Comparison of ENCODE assay signal across 1 cellular context in the genomic region with DNA sequence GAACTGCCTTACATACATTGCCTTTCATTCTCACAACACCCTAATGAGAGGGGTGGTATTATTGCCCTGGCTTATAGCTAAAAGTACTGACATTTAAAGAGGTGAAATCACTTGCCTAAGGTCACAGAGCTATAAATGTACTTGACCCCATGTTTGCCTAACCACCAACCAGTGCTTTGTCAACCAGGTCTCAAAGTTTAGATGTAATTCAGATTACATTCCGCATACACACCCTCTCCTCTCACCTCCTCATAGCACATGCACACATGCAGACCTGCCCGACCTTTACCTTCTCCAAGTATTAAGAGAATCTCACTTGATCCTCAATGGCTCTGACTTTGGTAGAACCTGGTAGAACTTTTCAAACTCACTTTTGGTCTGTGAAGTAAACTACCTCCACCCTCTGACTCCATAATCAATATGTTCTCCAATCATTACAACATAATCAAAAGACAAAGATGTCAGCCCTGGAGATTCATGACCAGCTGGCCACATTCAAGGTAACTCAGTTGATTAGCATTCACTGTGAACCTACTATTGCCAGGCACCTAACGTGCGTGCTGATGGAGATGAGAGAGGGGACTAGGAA.
A peak's percentile ranks its signal among the peaks of the same experiment; 100 is the strongest.
TF ChIP-seq lines count a peak whose summit lies in the region.

No MANE protein-coding gene starts in this region.

TF ChIP-seq in HepG2, 621 proteins besides CTCF, POLR2A, EP300 and RAD21 (continues in another document):
- TF ChIP-seq, protein P1, sequence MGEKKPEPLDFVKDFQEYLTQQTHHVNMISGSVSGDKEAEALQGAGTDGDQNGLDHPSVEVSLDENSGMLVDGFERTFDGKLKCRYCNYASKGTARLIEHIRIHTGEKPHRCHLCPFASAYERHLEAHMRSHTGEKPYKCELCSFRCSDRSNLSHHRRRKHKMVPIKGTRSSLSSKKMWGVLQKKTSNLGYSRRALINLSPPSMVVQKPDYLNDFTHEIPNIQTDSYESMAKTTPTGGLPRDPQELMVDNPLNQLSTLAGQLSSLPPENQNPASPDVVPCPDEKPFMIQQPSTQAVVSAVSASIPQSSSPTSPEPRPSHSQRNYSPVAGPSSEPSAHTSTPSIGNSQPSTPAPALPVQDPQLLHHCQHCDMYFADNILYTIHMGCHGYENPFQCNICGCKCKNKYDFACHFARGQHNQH (CRISPR knock-in tag; IDR thresholded peaks at IDR 0.05): no peak
- TF ChIP-seq, protein P2, sequence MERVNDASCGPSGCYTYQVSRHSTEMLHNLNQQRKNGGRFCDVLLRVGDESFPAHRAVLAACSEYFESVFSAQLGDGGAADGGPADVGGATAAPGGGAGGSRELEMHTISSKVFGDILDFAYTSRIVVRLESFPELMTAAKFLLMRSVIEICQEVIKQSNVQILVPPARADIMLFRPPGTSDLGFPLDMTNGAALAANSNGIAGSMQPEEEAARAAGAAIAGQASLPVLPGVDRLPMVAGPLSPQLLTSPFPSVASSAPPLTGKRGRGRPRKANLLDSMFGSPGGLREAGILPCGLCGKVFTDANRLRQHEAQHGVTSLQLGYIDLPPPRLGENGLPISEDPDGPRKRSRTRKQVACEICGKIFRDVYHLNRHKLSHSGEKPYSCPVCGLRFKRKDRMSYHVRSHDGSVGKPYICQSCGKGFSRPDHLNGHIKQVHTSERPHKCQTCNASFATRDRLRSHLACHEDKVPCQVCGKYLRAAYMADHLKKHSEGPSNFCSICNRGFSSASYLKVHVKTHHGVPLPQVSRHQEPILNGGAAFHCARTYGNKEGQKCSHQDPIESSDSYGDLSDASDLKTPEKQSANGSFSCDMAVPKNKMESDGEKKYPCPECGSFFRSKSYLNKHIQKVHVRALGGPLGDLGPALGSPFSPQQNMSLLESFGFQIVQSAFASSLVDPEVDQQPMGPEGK (CRISPR knock-in tag; IDR thresholded peaks at IDR 0.05): 0 out of 2 replicates have a peak, but pooled peaks have one; percentile 34
- peak; percentile 79 for TF ChIP-seq RARA (CRISPR knock-in tag; IDR thresholded peaks at IDR 0.05)
- TF ChIP-seq RXRA (CRISPR knock-in tag; IDR thresholded peaks at IDR 0.05): peak; percentile 28; the same call in 1 of the 2 replicates
- TF ChIP-seq, protein P3, sequence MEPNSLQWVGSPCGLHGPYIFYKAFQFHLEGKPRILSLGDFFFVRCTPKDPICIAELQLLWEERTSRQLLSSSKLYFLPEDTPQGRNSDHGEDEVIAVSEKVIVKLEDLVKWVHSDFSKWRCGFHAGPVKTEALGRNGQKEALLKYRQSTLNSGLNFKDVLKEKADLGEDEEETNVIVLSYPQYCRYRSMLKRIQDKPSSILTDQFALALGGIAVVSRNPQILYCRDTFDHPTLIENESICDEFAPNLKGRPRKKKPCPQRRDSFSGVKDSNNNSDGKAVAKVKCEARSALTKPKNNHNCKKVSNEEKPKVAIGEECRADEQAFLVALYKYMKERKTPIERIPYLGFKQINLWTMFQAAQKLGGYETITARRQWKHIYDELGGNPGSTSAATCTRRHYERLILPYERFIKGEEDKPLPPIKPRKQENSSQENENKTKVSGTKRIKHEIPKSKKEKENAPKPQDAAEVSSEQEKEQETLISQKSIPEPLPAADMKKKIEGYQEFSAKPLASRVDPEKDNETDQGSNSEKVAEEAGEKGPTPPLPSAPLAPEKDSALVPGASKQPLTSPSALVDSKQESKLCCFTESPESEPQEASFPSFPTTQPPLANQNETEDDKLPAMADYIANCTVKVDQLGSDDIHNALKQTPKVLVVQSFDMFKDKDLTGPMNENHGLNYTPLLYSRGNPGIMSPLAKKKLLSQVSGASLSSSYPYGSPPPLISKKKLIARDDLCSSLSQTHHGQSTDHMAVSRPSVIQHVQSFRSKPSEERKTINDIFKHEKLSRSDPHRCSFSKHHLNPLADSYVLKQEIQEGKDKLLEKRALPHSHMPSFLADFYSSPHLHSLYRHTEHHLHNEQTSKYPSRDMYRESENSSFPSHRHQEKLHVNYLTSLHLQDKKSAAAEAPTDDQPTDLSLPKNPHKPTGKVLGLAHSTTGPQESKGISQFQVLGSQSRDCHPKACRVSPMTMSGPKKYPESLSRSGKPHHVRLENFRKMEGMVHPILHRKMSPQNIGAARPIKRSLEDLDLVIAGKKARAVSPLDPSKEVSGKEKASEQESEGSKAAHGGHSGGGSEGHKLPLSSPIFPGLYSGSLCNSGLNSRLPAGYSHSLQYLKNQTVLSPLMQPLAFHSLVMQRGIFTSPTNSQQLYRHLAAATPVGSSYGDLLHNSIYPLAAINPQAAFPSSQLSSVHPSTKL (CRISPR knock-in tag; IDR thresholded peaks at IDR 0.05): peak; percentile 70; the same call in 1 of the 2 replicates
- peak; percentile 88 for TF ChIP-seq ZKSCAN5 (CRISPR knock-in tag; IDR thresholded peaks at IDR 0.05)
- TF ChIP-seq CCDC6 (CRISPR knock-in tag; IDR thresholded peaks at IDR 0.05): no peak
- TF ChIP-seq WIZ (CRISPR knock-in tag; IDR thresholded peaks at IDR 0.05): no peak
- TF ChIP-seq, protein P4, sequence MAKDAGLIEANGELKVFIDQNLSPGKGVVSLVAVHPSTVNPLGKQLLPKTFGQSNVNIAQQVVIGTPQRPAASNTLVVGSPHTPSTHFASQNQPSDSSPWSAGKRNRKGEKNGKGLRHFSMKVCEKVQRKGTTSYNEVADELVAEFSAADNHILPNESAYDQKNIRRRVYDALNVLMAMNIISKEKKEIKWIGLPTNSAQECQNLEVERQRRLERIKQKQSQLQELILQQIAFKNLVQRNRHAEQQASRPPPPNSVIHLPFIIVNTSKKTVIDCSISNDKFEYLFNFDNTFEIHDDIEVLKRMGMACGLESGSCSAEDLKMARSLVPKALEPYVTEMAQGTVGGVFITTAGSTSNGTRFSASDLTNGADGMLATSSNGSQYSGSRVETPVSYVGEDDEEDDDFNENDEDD (CRISPR knock-in tag; IDR thresholded peaks at IDR 0.05; ENCODE audit: borderline replicate concordance): no peak
- 0 out of 2 replicates have a peak, but pooled peaks have one; percentile 58 for TF ChIP-seq HMG20B (CRISPR knock-in tag; conservative IDR thresholded peaks at IDR 0.05)
- no peak for TF ChIP-seq GATAD1 (CRISPR knock-in tag; IDR thresholded peaks at IDR 0.05)
- no peak for TF ChIP-seq ZNF430 (CRISPR knock-in tag; IDR thresholded peaks at IDR 0.05)
- TF ChIP-seq CEBPG (CRISPR knock-in tag; IDR thresholded peaks at IDR 0.05): 0 out of 2 replicates have a peak, but pooled peaks have one; percentile 10
- TF ChIP-seq FOXP1 (IDR thresholded peaks at IDR 0.05): no peak
- TF ChIP-seq FOXP1 (CRISPR knock-in tag; IDR thresholded peaks at IDR 0.05): no peak; the same call in 1 of the 2 replicates
- TF ChIP-seq FOXA1 (IDR thresholded peaks at IDR 0.05): no peak
- 0 out of 2 replicates have a peak, but pooled peaks have one; percentile 34 for TF ChIP-seq FOXA1 (CRISPR knock-in tag; IDR thresholded peaks at IDR 0.05)
- TF ChIP-seq ZSCAN22 (CRISPR knock-in tag; IDR thresholded peaks at IDR 0.05): peak; percentile 92
- no peak for TF ChIP-seq GPN1 (CRISPR knock-in tag; IDR thresholded peaks at IDR 0.05; ENCODE audit: borderline replicate concordance)
- no peak for TF ChIP-seq ZSCAN31 (CRISPR knock-in tag; IDR thresholded peaks at IDR 0.05; ENCODE audit: low read depth)
- no peak for TF ChIP-seq MATR3 (CRISPR knock-in tag; IDR thresholded peaks at IDR 0.05)
- TF ChIP-seq POLR2AphosphoS2 (IDR thresholded peaks at IDR 0.05; ENCODE audit: low read depth, low read length): no peak
- no peak for TF ChIP-seq ZNF230 (CRISPR knock-in tag; IDR thresholded peaks at IDR 0.05)
- TF ChIP-seq HNF4A (CRISPR knock-in tag; IDR thresholded peaks at IDR 0.05): peak; percentile 72
- TF ChIP-seq ZNF136 (CRISPR knock-in tag; IDR thresholded peaks at IDR 0.05; ENCODE audit: low read depth): no peak
- TF ChIP-seq PCBP1 (IDR thresholded peaks at IDR 0.05; ENCODE audit: borderline replicate concordance, low read depth, low read length): no peak
- no peak for TF ChIP-seq TAF15 (IDR thresholded peaks at IDR 0.05; ENCODE audit: low read depth, low read length, poor library complexity, severe bottlenecking)
- TF ChIP-seq PTBP1 (IDR thresholded peaks at IDR 0.05; ENCODE audit: low read depth, low read length, poor library complexity, severe bottlenecking): no peak
- TF ChIP-seq, protein P5, sequence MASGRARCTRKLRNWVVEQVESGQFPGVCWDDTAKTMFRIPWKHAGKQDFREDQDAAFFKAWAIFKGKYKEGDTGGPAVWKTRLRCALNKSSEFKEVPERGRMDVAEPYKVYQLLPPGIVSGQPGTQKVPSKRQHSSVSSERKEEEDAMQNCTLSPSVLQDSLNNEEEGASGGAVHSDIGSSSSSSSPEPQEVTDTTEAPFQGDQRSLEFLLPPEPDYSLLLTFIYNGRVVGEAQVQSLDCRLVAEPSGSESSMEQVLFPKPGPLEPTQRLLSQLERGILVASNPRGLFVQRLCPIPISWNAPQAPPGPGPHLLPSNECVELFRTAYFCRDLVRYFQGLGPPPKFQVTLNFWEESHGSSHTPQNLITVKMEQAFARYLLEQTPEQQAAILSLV (CRISPR knock-in tag; IDR thresholded peaks at IDR 0.05; ENCODE audit: borderline replicate concordance): no peak
- TF ChIP-seq CC2D1A (CRISPR knock-in tag; IDR thresholded peaks at IDR 0.05): no peak
- TF ChIP-seq SPEN (CRISPR knock-in tag; IDR thresholded peaks at IDR 0.05; ENCODE audit: low read depth): no peak
- peak in 1 of 2 experiments; percentile 61; a peak in 1 of 4 replicates for TF ChIP-seq NR2F1 (CRISPR knock-in tag; IDR thresholded peaks at IDR 0.05)
- TF ChIP-seq HDAC1 (CRISPR knock-in tag; IDR thresholded peaks at IDR 0.05): 0 out of 2 replicates have a peak, but pooled peaks have one; percentile 20
- no peak for TF ChIP-seq ZBTB7A (CRISPR knock-in tag; IDR thresholded peaks at IDR 0.05)
- TF ChIP-seq SOX5 (CRISPR knock-in tag; IDR thresholded peaks at IDR 0.05; ENCODE audit: borderline replicate concordance): peak; percentile 26; the same call in 1 of the 2 replicates
- TF ChIP-seq NR2F2 (IDR thresholded peaks at IDR 0.05; ENCODE audit: borderline replicate concordance, low read depth): peak; percentile 77
- TF ChIP-seq HMG20A (CRISPR knock-in tag; IDR thresholded peaks at IDR 0.05; ENCODE audit: borderline replicate concordance): peak; percentile 42; the same call in 1 of the 2 replicates
- no peak for TF ChIP-seq CREM (IDR thresholded peaks at IDR 0.05)
- TF ChIP-seq CREM (CRISPR knock-in tag; IDR thresholded peaks at IDR 0.05): no peak
- TF ChIP-seq, protein P6, sequence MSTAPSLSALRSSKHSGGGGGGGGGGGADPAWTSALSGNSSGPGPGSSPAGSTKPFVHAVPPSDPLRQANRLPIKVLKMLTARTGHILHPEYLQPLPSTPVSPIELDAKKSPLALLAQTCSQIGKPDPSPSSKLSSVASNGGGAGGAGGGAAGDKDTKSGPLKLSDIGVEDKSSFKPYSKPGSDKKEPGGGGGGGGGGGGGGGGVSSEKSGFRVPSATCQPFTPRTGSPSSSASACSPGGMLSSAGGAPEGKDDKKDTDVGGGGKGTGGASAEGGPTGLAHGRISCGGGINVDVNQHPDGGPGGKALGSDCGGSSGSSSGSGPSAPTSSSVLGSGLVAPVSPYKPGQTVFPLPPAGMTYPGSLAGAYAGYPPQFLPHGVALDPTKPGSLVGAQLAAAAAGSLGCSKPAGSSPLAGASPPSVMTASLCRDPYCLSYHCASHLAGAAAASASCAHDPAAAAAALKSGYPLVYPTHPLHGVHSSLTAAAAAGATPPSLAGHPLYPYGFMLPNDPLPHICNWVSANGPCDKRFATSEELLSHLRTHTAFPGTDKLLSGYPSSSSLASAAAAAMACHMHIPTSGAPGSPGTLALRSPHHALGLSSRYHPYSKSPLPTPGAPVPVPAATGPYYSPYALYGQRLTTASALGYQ (CRISPR knock-in tag; IDR thresholded peaks at IDR 0.05): no peak
- TF ChIP-seq, protein P7, sequence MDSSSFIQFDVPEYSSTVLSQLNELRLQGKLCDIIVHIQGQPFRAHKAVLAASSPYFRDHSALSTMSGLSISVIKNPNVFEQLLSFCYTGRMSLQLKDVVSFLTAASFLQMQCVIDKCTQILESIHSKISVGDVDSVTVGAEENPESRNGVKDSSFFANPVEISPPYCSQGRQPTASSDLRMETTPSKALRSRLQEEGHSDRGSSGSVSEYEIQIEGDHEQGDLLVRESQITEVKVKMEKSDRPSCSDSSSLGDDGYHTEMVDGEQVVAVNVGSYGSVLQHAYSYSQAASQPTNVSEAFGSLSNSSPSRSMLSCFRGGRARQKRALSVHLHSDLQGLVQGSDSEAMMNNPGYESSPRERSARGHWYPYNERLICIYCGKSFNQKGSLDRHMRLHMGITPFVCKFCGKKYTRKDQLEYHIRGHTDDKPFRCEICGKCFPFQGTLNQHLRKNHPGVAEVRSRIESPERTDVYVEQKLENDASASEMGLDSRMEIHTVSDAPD (CRISPR knock-in tag; IDR thresholded peaks at IDR 0.05): no peak
- TF ChIP-seq SOX13 (IDR thresholded peaks at IDR 0.05): no peak
- TF ChIP-seq SOX13 (CRISPR knock-in tag; conservative IDR thresholded peaks at IDR 0.05 in 1 of 2, IDR thresholded peaks at IDR 0.05 in 1 of 2): peak in 1 of 2 experiments; percentile 60; a peak in 1 of 4 replicates
- TF ChIP-seq HNF4G (IDR thresholded peaks at IDR 0.05; ENCODE audit: borderline replicate concordance, low read depth, low read length): peak; percentile 35; the same call in 1 of the 2 replicates
- TF ChIP-seq HNF4G (CRISPR knock-in tag; IDR thresholded peaks at IDR 0.05; ENCODE audit: borderline replicate concordance, low read depth): no peak
- TF ChIP-seq MYC (CRISPR knock-in tag; IDR thresholded peaks at IDR 0.05; ENCODE audit: borderline replicate concordance): no peak
- no peak for TF ChIP-seq SOX6 (IDR thresholded peaks at IDR 0.05)
- peak; percentile 55 for TF ChIP-seq SOX6 (CRISPR knock-in tag; IDR thresholded peaks at IDR 0.05)
- peak; percentile 77; the same call in 1 of the 2 replicates for TF ChIP-seq SALL1 (CRISPR knock-in tag; IDR thresholded peaks at IDR 0.05)
- TF ChIP-seq FIP1L1 (IDR thresholded peaks at IDR 0.05; ENCODE audit: borderline replicate concordance, insufficient read depth, low read depth, low read length): no peak
- TF ChIP-seq IRX3 (CRISPR knock-in tag; IDR thresholded peaks at IDR 0.05; ENCODE audit: borderline replicate concordance, low read depth): no peak
- TF ChIP-seq BCL6 (CRISPR knock-in tag; IDR thresholded peaks at IDR 0.05): peak; percentile 64
- TF ChIP-seq TEAD3 (CRISPR knock-in tag; optimal IDR thresholded peaks at IDR 0.05; ENCODE audit: borderline replicate concordance): peak; percentile 75
- peak; percentile 79; the same call in 1 of the 2 replicates for TF ChIP-seq MEF2D (CRISPR knock-in tag; IDR thresholded peaks at IDR 0.05)
